8 cellular contexts compared by ENCODE assay signal in the genomic region with DNA sequence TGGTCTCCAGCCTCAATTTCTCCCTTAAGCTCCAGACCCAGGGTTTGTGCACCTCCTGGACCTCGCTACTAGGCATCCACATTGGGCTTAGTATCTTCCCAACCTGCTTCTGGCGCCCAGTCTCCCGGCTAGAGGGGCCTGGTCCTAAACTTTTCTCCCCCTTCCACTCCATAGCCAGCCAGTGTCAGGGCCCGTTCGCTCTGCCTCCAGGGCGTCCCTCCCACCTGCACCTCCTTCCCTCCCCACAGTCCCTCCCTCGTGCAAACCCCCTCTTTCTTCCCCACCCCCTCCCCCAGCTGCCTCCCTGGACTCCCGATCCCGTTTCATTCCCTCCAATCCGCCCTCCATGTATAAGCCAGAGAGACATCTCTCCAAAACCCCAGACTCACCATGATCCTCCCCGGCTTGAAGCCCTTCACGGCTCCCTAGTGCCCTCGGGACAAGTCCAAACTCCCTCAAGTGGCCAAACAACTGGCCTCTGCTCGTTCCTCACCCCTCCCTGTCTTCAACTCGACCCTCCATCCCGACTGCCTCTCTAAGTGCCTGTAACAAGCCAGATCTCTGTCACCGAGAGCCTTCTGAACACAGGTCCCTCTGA. TPM values are rescaled to one million over a fixed set of nuclear protein-coding genes. Genes with fewer than 3 reads are reported as not detected.
DNase-seq lines count a peak whose midpoint lies in the region; ATAC-seq and TF ChIP-seq lines count a peak whose summit lies in the region.

No MANE protein-coding gene starts in this region.

- H3K36me3 Mint-ChIP-seq in naive B cell: peaks cover 0 to 19% of the 10 kb centered on the region in 2 donors

- H3K27ac ChIP-seq in epithelial cell of prostate: peak overlapping the region; percentile 66

- H3K27ac Mint-ChIP-seq in naive B cell: peak overlapping the region; percentile 95 to 97 (median 96)

- no peaks in the 10 kb centered on the region for H3K27me3 Mint-ChIP-seq in naive B cell

- DNase-seq in 8988T: peak; percentile 82
- DNase-seq in epithelial cell of prostate (ENCODE audit: low read depth, low spot score): no peak
- DNase-seq in naive B cell: no peak
- DNase-seq in NK-92 (lab: John Stamatoyannopoulos, UW; ENCODE audit: unreplicated experiment): no peak
- no peak for DNase-seq in DMS153 treated with DMSO at 0.1 percent for 48 hours (lab: John Stamatoyannopoulos, UW; ENCODE audit: unreplicated experiment)

- peaks cover 65 to 78% (median 77%) of the 10 kb centered on the region in 3 donors for H3K4me1 Mint-ChIP-seq in naive B cell

- peaks cover 0 to 2% (median 0%) of the 10 kb centered on the region in 7 donors for H3K9me3 Mint-ChIP-seq in naive B cell

- ATAC-seq in GM18502 (IDR thresholded peaks at IDR 0.05; ENCODE audit: poor library complexity, unreplicated experiment): peak; percentile 0
- peak; percentile 55 for ATAC-seq in SK-N-SH treated with all-trans-retinoic acid at 6 μM for 48 hours
- ATAC-seq in naive B cell (ENCODE audit: low read depth in 2 of 2): no peak
- no peak for ATAC-seq in HG03196 (IDR thresholded peaks at IDR 0.05; ENCODE audit: unreplicated experiment)

- peak overlapping the region; percentile 91 to 99 (median 98) for H3K4me3 Mint-ChIP-seq in naive B cell

TF ChIP-seq in SK-N-SH treated with all-trans-retinoic acid at 6 μM for 48 hours, 23 proteins besides CTCF, POLR2A, EP300 and RAD21:
- TF ChIP-seq PPARA (CRISPR knock-in tag; IDR thresholded peaks at IDR 0.05; ENCODE audit: borderline replicate concordance) (no peak), GLIS3 (CRISPR knock-in tag; IDR thresholded peaks at IDR 0.05) (no peak), RARB (CRISPR knock-in tag; IDR thresholded peaks at IDR 0.05) (no peak), ISL1 (CRISPR knock-in tag; IDR thresholded peaks at IDR 0.05) (no peak), ZFP30 (CRISPR knock-in tag; IDR thresholded peaks at IDR 0.05) (no peak), TOX (CRISPR knock-in tag; IDR thresholded peaks at IDR 0.05; ENCODE audit: borderline replicate concordance) (no peak), ZNF70 (CRISPR knock-in tag; IDR thresholded peaks at IDR 0.05) (no peak), ZC3H10 (CRISPR knock-in tag; IDR thresholded peaks at IDR 0.05) (no peak), CSDC2 (CRISPR knock-in tag; IDR thresholded peaks at IDR 0.05) (no peak), TCF4 (CRISPR knock-in tag; IDR thresholded peaks at IDR 0.05; ENCODE audit: borderline replicate concordance) (no peak), SNAI2 (CRISPR knock-in tag; IDR thresholded peaks at IDR 0.05) (no peak), OSR1 (CRISPR knock-in tag; IDR thresholded peaks at IDR 0.05) (no peak), ZFP3 (CRISPR knock-in tag; IDR thresholded peaks at IDR 0.05) (no peak), BACH2 (CRISPR knock-in tag; IDR thresholded peaks at IDR 0.05; ENCODE audit: borderline replicate concordance) (no peak), ZNF565 (CRISPR knock-in tag; conservative IDR thresholded peaks at IDR 0.05; ENCODE audit: low read depth) (no peak)
- TF ChIP-seq, protein P1, sequence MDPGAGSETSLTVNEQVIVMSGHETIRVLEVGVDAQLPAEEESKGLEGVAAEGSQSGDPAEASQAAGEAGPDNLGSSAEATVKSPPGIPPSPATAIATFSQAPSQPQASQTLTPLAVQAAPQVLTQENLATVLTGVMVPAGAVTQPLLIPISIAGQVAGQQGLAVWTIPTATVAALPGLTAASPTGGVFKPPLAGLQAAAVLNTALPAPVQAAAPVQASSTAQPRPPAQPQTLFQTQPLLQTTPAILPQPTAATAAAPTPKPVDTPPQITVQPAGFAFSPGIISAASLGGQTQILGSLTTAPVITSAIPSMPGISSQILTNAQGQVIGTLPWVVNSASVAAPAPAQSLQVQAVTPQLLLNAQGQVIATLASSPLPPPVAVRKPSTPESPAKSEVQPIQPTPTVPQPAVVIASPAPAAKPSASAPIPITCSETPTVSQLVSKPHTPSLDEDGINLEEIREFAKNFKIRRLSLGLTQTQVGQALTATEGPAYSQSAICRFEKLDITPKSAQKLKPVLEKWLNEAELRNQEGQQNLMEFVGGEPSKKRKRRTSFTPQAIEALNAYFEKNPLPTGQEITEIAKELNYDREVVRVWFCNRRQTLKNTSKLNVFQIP (CRISPR knock-in tag; IDR thresholded peaks at IDR 0.05; ENCODE audit: borderline replicate concordance, low read depth): no peak
- TF ChIP-seq, protein P2, sequence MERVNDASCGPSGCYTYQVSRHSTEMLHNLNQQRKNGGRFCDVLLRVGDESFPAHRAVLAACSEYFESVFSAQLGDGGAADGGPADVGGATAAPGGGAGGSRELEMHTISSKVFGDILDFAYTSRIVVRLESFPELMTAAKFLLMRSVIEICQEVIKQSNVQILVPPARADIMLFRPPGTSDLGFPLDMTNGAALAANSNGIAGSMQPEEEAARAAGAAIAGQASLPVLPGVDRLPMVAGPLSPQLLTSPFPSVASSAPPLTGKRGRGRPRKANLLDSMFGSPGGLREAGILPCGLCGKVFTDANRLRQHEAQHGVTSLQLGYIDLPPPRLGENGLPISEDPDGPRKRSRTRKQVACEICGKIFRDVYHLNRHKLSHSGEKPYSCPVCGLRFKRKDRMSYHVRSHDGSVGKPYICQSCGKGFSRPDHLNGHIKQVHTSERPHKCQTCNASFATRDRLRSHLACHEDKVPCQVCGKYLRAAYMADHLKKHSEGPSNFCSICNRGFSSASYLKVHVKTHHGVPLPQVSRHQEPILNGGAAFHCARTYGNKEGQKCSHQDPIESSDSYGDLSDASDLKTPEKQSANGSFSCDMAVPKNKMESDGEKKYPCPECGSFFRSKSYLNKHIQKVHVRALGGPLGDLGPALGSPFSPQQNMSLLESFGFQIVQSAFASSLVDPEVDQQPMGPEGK (CRISPR knock-in tag; IDR thresholded peaks at IDR 0.05; ENCODE audit: borderline replicate concordance): no peak
- TF ChIP-seq, protein P3, sequence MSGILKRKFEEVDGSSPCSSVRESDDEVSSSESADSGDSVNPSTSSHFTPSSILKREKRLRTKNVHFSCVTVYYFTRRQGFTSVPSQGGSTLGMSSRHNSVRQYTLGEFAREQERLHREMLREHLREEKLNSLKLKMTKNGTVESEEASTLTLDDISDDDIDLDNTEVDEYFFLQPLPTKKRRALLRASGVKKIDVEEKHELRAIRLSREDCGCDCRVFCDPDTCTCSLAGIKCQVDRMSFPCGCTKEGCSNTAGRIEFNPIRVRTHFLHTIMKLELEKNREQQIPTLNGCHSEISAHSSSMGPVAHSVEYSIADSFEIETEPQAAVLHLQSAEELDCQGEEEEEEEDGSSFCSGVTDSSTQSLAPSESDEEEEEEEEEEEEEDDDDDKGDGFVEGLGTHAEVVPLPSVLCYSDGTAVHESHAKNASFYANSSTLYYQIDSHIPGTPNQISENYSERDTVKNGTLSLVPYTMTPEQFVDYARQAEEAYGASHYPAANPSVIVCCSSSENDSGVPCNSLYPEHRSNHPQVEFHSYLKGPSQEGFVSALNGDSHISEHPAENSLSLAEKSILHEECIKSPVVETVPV (CRISPR knock-in tag; IDR thresholded peaks at IDR 0.05): no peak
- TF ChIP-seq, protein P4, sequence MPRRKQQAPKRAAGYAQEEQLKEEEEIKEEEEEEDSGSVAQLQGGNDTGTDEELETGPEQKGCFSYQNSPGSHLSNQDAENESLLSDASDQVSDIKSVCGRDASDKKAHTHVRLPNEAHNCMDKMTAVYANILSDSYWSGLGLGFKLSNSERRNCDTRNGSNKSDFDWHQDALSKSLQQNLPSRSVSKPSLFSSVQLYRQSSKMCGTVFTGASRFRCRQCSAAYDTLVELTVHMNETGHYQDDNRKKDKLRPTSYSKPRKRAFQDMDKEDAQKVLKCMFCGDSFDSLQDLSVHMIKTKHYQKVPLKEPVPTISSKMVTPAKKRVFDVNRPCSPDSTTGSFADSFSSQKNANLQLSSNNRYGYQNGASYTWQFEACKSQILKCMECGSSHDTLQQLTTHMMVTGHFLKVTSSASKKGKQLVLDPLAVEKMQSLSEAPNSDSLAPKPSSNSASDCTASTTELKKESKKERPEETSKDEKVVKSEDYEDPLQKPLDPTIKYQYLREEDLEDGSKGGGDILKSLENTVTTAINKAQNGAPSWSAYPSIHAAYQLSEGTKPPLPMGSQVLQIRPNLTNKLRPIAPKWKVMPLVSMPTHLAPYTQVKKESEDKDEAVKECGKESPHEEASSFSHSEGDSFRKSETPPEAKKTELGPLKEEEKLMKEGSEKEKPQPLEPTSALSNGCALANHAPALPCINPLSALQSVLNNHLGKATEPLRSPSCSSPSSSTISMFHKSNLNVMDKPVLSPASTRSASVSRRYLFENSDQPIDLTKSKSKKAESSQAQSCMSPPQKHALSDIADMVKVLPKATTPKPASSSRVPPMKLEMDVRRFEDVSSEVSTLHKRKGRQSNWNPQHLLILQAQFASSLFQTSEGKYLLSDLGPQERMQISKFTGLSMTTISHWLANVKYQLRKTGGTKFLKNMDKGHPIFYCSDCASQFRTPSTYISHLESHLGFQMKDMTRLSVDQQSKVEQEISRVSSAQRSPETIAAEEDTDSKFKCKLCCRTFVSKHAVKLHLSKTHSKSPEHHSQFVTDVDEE (CRISPR knock-in tag; IDR thresholded peaks at IDR 0.05): no peak
- TF ChIP-seq, protein P5, sequence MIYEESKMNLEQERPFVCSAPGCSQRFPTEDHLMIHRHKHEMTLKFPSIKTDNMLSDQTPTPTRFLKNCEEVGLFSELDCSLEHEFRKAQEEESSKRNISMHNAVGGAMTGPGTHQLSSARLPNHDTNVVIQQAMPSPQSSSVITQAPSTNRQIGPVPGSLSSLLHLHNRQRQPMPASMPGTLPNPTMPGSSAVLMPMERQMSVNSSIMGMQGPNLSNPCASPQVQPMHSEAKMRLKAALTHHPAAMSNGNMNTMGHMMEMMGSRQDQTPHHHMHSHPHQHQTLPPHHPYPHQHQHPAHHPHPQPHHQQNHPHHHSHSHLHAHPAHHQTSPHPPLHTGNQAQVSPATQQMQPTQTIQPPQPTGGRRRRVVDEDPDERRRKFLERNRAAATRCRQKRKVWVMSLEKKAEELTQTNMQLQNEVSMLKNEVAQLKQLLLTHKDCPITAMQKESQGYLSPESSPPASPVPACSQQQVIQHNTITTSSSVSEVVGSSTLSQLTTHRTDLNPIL (CRISPR knock-in tag; IDR thresholded peaks at IDR 0.05; ENCODE audit: low read depth): no peak

RNA-seq across cellular contexts. Expression of a gene that starts 1.0 kb away (rescaled TPM):
- polyA plus RNA-seq in naive B cell (ENCODE audit: low read depth in 6 of 6): 10 to 100 TPM in 3 of 6 donors, 1 to 10 TPM in 3; 6.2 to 20.5 (median 9.7) TPM

RNA-seq across cellular contexts. Expression of a gene that starts 5.4 kb away (rescaled TPM):
- polyA plus RNA-seq in naive B cell (ENCODE audit: low read depth in 6 of 6): 1,000 to 10,000 TPM in 1 of 6 donors, 100 to 1,000 TPM in 5; 750 to 1,029 (median 856) TPM

RNA-seq across cellular contexts. Expression of a gene that starts 20.6 kb away (rescaled TPM):
- 1 to 10 TPM in 5 of 6 donors, not detected in 1; 1.0 to 2.2 (median 1.6) TPM for polyA plus RNA-seq in naive B cell (ENCODE audit: low read depth in 6 of 6)

RNA-seq across cellular contexts. Expression of a gene that starts 45.0 kb away (rescaled TPM):
- polyA plus RNA-seq in naive B cell (ENCODE audit: low read depth in 6 of 6): not detected

RNA-seq across cellular contexts. Expression of a gene that starts 49.7 kb away (rescaled TPM):
- polyA plus RNA-seq in naive B cell (ENCODE audit: low read depth in 6 of 6): 10 to 100 TPM; 11.6 to 62.4 (median 41.0) TPM

Comparison
In these comparisons a context has a peak if more than half of its experiments do, and no peak if none do; other contexts are left out.
1. ATAC-seq: peak in GM18502 (single experiment) and SK-N-SH treated with all-trans-retinoic acid at 6 μM for 48 hours (single experiment); none in naive B cell (0 of 2) and HG03196 (single experiment).